ENCODE assay signal across 8 cellular contexts in genomic region chr1:201504799-201505504, GRCh38. TPM values are rescaled to one million over a fixed set of nuclear protein-coding genes. Genes with fewer than 3 reads are reported as not detected.
DNase-seq lines count a peak whose midpoint lies in the region; TF ChIP-seq lines count a peak whose summit lies in the region.

No MANE protein-coding gene starts in this region.

- H3K27me3 ChIP-seq in dorsolateral prefrontal cortex (no peaks in the 10 kb centered on the region), ovary (no peaks in the 10 kb centered on the region)

- H3K27ac ChIP-seq in dorsolateral prefrontal cortex = peak overlapping the region in 58 of 59 donors; percentile 90 to 100 (median 98)
- peak overlapping the region; percentile 54 to 90 for H3K27ac ChIP-seq in ovary

- peaks cover 37% of the 10 kb centered on the region for H3K4me1 ChIP-seq in ovary (ENCODE audit: insufficient read depth)

- no peaks in the 10 kb centered on the region for H3K36me3 ChIP-seq in ovary

- no peak for TF ChIP-seq EP300 in ovary (IDR thresholded peaks at IDR 0.05)

- DNase-seq in DMS53 treated with DMSO at 0.1 percent for 48 hours (lab: John Stamatoyannopoulos, UW; ENCODE audit: unreplicated experiment) (peak; percentile 96), NCI-H748 (lab: John Stamatoyannopoulos, UW; ENCODE audit: unreplicated experiment) (peak; percentile 89), dorsolateral prefrontal cortex (no peak), ovary (no peak), retina (no peak), dedifferentiated amniotic fluid mesenchymal stem cell (ENCODE audit: extremely low spot score) (no peak), SKM-1 treated with dmso at 0.1 percent for 144 hours (lab: John Stamatoyannopoulos, UW; ENCODE audit: unreplicated experiment) (no peak)
- no peak for DNase-seq in activated CD4-positive, alpha-beta T cell treated with anti-CD3 and anti-CD28 coated beads, Interleukin-2, amount 50 U/mL, for 1 hour

- intact Hi-C loops in dorsolateral prefrontal cortex (cut with DNase I) (no loop called here), ovary (cut with DNase I) (no loop called here)

- TF ChIP-seq POLR2A in ovary (IDR thresholded peaks at IDR 0.05) = no peak

- TF ChIP-seq CTCF in dorsolateral prefrontal cortex (IDR thresholded peaks at IDR 0.05 in 54 of 56, conservative IDR thresholded peaks at IDR 0.05 in 2 of 56; ENCODE audit: low read depth in 1 of 56, partially characterized antibody in 56 of 56) (no peak), ovary (IDR thresholded peaks at IDR 0.05) (no peak)

- H3K4me3 ChIP-seq in dorsolateral prefrontal cortex = peak overlapping the region; percentile 62 to 94 (median 79)
- H3K4me3 ChIP-seq in ovary = peak overlapping the region; percentile 95

- H3K9me3 ChIP-seq in ovary = no peaks in the 10 kb centered on the region

- 52 to 70% (median 65%) methylated on average over 9 of the region's 9 CpGs for WGBS in ovary, 3 donors

RNA-seq across cellular contexts. Expression of gene CSRP1, which starts 2.0 kb away (rescaled TPM):
- total RNA-seq in dorsolateral prefrontal cortex (1,000 to 10,000 TPM in 2 of 120 experiments, 100 to 1,000 TPM in 118; 225 to 1,268 (median 522) TPM), ovary (100 to 1,000 TPM; 205 to 767 (median 274) TPM)
- polyA plus RNA-seq in ovary = 100 to 1,000 TPM; 270 to 783 TPM

RNA-seq across cellular contexts. Expression of gene NAV1, which starts 34.0 kb away (rescaled TPM):
- total RNA-seq in dorsolateral prefrontal cortex (100 to 1,000 TPM in 17 of 120 experiments, 10 to 100 TPM in 103; 53.8 to 141 (median 77.6) TPM), ovary (10 to 100 TPM in 4 of 7 donors, 1 to 10 TPM in 3; 6.2 to 19.6 (median 11.3) TPM)
- polyA plus RNA-seq in ovary = 10 to 100 TPM in 1 of 2 donors, 1 to 10 TPM in 1; 3.4 to 17.3 TPM

RNA-seq across cellular contexts. Expression of gene PHLDA3, which starts 36.0 kb away (rescaled TPM):
- total RNA-seq in dorsolateral prefrontal cortex = 100 to 1,000 TPM in 6 of 120 experiments, 10 to 100 TPM in 114; 34.3 to 144 (median 58.1) TPM
- 10 to 100 TPM; 21.7 to 38.2 (median 29.0) TPM for total RNA-seq in ovary
- polyA plus RNA-seq in ovary = 10 to 100 TPM in 1 of 2 donors, 1 to 10 TPM in 1; 4.7 to 17.5 TPM

Comparison
In these comparisons a context has a peak if more than half of its experiments do, and no peak if none do; other contexts are left out.
1. DNase-seq: peak in DMS53 treated with DMSO at 0.1 percent for 48 hours (single experiment) and NCI-H748 (single experiment); none in dorsolateral prefrontal cortex (0 of 10), ovary (0 of 5), retina (single experiment), dedifferentiated amniotic fluid mesenchymal stem cell (single experiment), SKM-1 treated with dmso at 0.1 percent for 144 hours (single experiment) and activated CD4-positive, alpha-beta T cell treated with anti-CD3 and anti-CD28 coated beads, Interleukin-2, amount 50 U/mL, for 1 hour (single experiment).